In the genomic region with DNA sequence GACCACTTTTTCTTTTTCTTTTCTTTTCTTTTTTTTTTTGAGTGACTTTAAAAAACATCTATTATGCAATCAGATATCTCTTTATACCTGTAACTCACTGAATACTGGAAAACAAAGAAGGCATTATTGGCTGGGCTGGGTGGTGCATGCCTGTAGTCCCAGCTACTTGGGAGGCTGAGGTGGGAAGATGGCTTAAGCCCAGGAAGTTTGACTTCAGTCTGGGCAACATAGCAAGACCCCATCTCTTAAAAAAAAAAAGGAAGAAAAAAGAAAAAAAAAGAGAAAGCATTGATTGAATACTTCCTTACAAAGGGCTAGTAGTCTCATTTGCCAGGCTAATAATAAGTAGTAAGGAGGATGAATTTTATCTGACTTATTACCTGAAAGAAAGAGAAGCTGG, we compare ENCODE assay signal across 21 cellular contexts.
"Had no signal": no experiment of that assay in that cellular context is flagged by ENCODE, and none has a peak within 500 bp of the region (broad histone marks: within the 10 kb centered on the region; RNA-seq: fewer than 3 reads in every experiment).

No MANE protein-coding gene starts in this region.

- H3K36me3 ChIP-seq: gastroesophageal sphincter, heart left ventricle, right lobe of liver, thoracic aorta, upper lobe of right lung had no signal

- H3K27ac Mint-ChIP-seq: activated CD4-positive, alpha-beta memory T cell treated with anti-CD3 and anti-CD28 coated beads, Interleukin-2, amount 10 ng/mL, durations not matched to agents 7 days and 5 days; activated CD8-positive, alpha-beta memory T cell treated with anti-CD3 and anti-CD28 coated beads, Interleukin-2, amount 10 ng/mL, durations not matched to agents 7 days and 5 days; activated T-helper 2 cell treated with anti-CD3 and anti-CD28 coated beads, Interferon-gamma antibody, Interleukin-2, Interleukin-4, amounts not matched to agents 10 μg/mL and 5 μg/mL and 100 μg/mL, durations not matched to agents 14 hours and 24 hours and 36 hours; stimulated activated effector memory CD8-positive, alpha-beta T cell treated with anti-CD3 and anti-CD28 coated beads, Interleukin-12 subunit alpha, Interleukin-12 subunit beta, amount 100 ng/mL, for 72 hours had no signal

- H3K4me2 ChIP-seq: smooth muscle cell had no signal

- H3K9ac ChIP-seq: parathyroid adenoma had no signal

- H3K4me3 Mint-ChIP-seq: activated CD4-positive, alpha-beta memory T cell treated with anti-CD3 and anti-CD28 coated beads, Interleukin-2, amount 10 ng/mL, durations not matched to agents 7 days and 5 days; activated CD8-positive, alpha-beta memory T cell treated with anti-CD3 and anti-CD28 coated beads, Interleukin-2, amount 10 ng/mL, durations not matched to agents 7 days and 5 days; stimulated activated effector memory CD8-positive, alpha-beta T cell treated with anti-CD3 and anti-CD28 coated beads, Interleukin-12 subunit alpha, Interleukin-12 subunit beta, amount 100 ng/mL, for 72 hours had no signal

- H3K27ac ChIP-seq: parathyroid adenoma, right lobe of liver, thoracic aorta, upper lobe of right lung had no signal

- H3K9me3 Mint-ChIP-seq: activated CD4-positive, alpha-beta memory T cell treated with anti-CD3 and anti-CD28 coated beads, Interleukin-2, amount 10 ng/mL, durations not matched to agents 7 days and 5 days; activated T-helper 2 cell treated with anti-CD3 and anti-CD28 coated beads, Interferon-gamma antibody, Interleukin-2, Interleukin-4, amounts not matched to agents 10 μg/mL and 5 μg/mL and 100 μg/mL, durations not matched to agents 14 hours and 24 hours and 36 hours; naive B cell; stimulated activated effector memory CD8-positive, alpha-beta T cell treated with anti-CD3 and anti-CD28 coated beads, Interleukin-12 subunit alpha, Interleukin-12 subunit beta, amount 100 ng/mL, for 72 hours had no signal

- DNase-seq: activated CD4-positive, alpha-beta memory T cell treated with anti-CD3 and anti-CD28 coated beads, Interleukin-2, amount 10 ng/mL, durations not matched to agents 7 days and 5 days; activated CD4-positive, alpha-beta T cell treated with anti-CD3 and anti-CD28 coated beads for 4 hours; activated CD8-positive, alpha-beta memory T cell treated with anti-CD3 and anti-CD28 coated beads, Interleukin-2, amount 10 ng/mL, durations not matched to agents 7 days and 5 days; activated naive CD4-positive, alpha-beta T cell treated with Interleukin-2 at 50 U/mL for 16 hours; activated T-cell treated with anti-CD3 and anti-CD28 coated beads, Interleukin-2, amount 50 U/mL, for 1 hour; effector CD8-positive, alpha-beta T cell; heart left ventricle; kidney glomerular epithelial cell; left ventricle myocardium superior; naive B cell; right lobe of liver; stimulated activated CD4-positive, alpha-beta T cell treated with anti-CD3 and anti-CD28 coated beads, Interleukin-4, amount 100 ng/mL, for 24 hours; SW 1271; upper lobe of right lung had no signal

- H3K9me3 ChIP-seq: gastroesophageal sphincter, heart left ventricle, right lobe of liver, thoracic aorta, upper lobe of right lung had no signal

- H3K27me3 ChIP-seq: gastroesophageal sphincter, right lobe of liver, upper lobe of right lung had no signal

- H3K4me3 ChIP-seq: gastroesophageal sphincter, heart left ventricle, right lobe of liver, smooth muscle cell, thoracic aorta, upper lobe of right lung had no signal

- ATAC-seq: activated CD8-positive, alpha-beta memory T cell treated with anti-CD3 and anti-CD28 coated beads, Interleukin-2, amount 10 ng/mL, durations not matched to agents 7 days and 5 days; esophagus mucosa; gastroesophageal sphincter; heart left ventricle; left ventricle myocardium superior; right lobe of liver; stimulated activated effector memory CD8-positive, alpha-beta T cell treated with anti-CD3 and anti-CD28 coated beads, Interleukin-12 subunit alpha, Interleukin-12 subunit beta, amount 100 ng/mL, for 72 hours; upper lobe of right lung had no signal
